ENCODE assay signal across 32 cellular contexts in the genomic region with DNA sequence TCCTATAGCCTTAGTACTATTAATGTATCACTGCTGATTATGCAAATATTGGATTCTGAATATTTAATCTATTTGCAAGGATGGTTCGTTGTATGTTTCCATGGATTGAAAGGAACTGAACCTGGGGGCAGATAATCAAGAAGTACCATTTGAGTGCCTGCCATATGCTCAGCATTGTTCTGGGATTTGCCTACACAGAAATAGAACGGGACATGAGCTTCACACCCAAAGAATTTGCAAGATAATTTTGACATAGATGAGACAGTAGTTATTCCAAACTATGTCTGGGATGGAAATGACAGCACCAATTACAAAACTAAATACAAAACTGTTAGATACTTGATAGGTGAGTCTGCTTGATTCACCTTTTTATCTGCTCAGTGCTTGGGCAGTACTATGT.
"Had no signal": no experiment of that assay in that cellular context is flagged by ENCODE, and none has a peak within 500 bp of the region (broad histone marks: within the 10 kb centered on the region; RNA-seq: fewer than 3 reads in every experiment).

No MANE protein-coding gene starts in this region.

- H3K4me1 ChIP-seq: breast epithelium had no signal

- H3K4me3 ChIP-seq: adrenal gland, body of pancreas, breast epithelium had no signal

- H3K27ac ChIP-seq: adrenal gland, body of pancreas, brain microvascular endothelial cell, breast epithelium, VCaP had no signal

- DNase-seq: activated B cell treated with CpG ODN at 0.5 μM for 24 hours; activated CD4-positive, alpha-beta memory T cell treated with anti-CD3 and anti-CD28 coated beads for 36 hours; activated CD4-positive, alpha-beta T cell treated with anti-CD3 and anti-CD28 coated beads for 4 hours; activated CD4-positive, alpha-beta T cell treated with anti-CD3 and anti-CD28 coated beads, Interleukin-2, amount 10 ng/mL, durations not matched to agents 24 days and 14 days; activated CD4-positive, alpha-beta T cell treated with anti-CD3 and anti-CD28 coated beads, Interleukin-2, amount 50 U/mL, for 1 hour; activated CD4-positive, alpha-beta T cell treated with anti-CD3 and anti-CD28 coated beads, Interleukin-2, amount 50 U/mL, for 4 hours; activated CD4-positive, CD25-positive, alpha-beta regulatory T cell treated with anti-CD3 and anti-CD28 coated beads, Interleukin-2, amount 50 U/mL, for 72 hours; activated CD8-positive, alpha-beta memory T cell treated with anti-CD3 and anti-CD28 coated beads, Interleukin-2, amount 50 U/mL, for 4 hours; activated CD8-positive, alpha-beta T cell treated with anti-CD3 and anti-CD28 coated beads for 36 hours; activated effector memory CD4-positive, alpha-beta T cell treated with anti-CD3 and anti-CD28 coated beads, Interleukin-2, amount 50 U/mL, for 16 hours; activated gamma-delta T cell treated with Interleukin-2 at 50 U/mL for 16 hours; activated naive CD4-positive, alpha-beta T cell; activated naive CD4-positive, alpha-beta T cell treated with anti-CD3 and anti-CD28 coated beads for 36 hours; activated naive CD4-positive, alpha-beta T cell treated with anti-CD3 and anti-CD28 coated beads, Interleukin-2, amount 50 U/mL, for 16 hours; activated naive CD8-positive, alpha-beta T cell treated with anti-CD3 and anti-CD28 coated beads for 36 hours; activated T-cell treated with anti-CD3 and anti-CD28 coated beads for 4 hours; activated T-cell treated with anti-CD3 and anti-CD28 coated beads, Interleukin-2, amount 50 U/mL, for 1 hour; activated T-cell treated with anti-CD3 and anti-CD28 coated beads, Interleukin-2, amount 50 U/mL, for 4 hours; activated T-cell treated with anti-CD3 and anti-CD28 coated beads, Interleukin-2, amount 50 U/mL, for 72 hours; adrenal gland; amniotic stem cell; aorta; body of pancreas; brain microvascular endothelial cell; central memory CD4-positive, alpha-beta T cell; T-helper 1 cell; T-helper 2 cell; T-helper 9 cell had no signal

- H3K27me3 ChIP-seq: adrenal gland, body of pancreas, brain microvascular endothelial cell, breast epithelium had no signal

- ATAC-seq: activated CD8-positive, alpha-beta T cell treated with anti-CD3 and anti-CD28 coated beads for 36 hours; activated naive CD4-positive, alpha-beta T cell treated with anti-CD3 and anti-CD28 coated beads, Interleukin-2, amount 50 U/mL, for 72 hours; activated T-cell treated with anti-CD3 and anti-CD28 coated beads, Interleukin-2, amount 50 U/mL, for 4 hours; activated T-cell treated with anti-CD3 and anti-CD28 coated beads, Interleukin-2, amount 50 U/mL, for 72 hours; activated T-helper 17 cell treated with anti-CD3 and anti-CD28 coated beads, Interleukin-2, amount 50 U/mL, for 72 hours; body of pancreas had no signal

- H3K36me3 ChIP-seq: adrenal gland, brain microvascular endothelial cell, breast epithelium had no signal
